Comparison of ENCODE assay signal across 8 cellular contexts in genomic region chr15:41894791-41895463, GRCh38. TPM values are rescaled to one million over a fixed set of nuclear protein-coding genes. Genes with fewer than 3 reads are reported as not detected.
A peak's percentile ranks its signal among the peaks of the same experiment; 100 is the strongest.
DNase-seq lines count a peak whose midpoint lies in the region; ATAC-seq and TF ChIP-seq lines count a peak whose summit lies in the region.

No MANE protein-coding gene starts in this region.

- H3K9me3 ChIP-seq in Panc1 (ENCODE audit: control insufficient read depth, insufficient read depth, low read depth, low read length) = no peaks in the 10 kb centered on the region
- H3K9me3 ChIP-seq in uterus = no peaks in the 10 kb centered on the region

- TF ChIP-seq POLR2A in uterus (IDR thresholded peaks at IDR 0.05) = no peak

- H3K9ac ChIP-seq in rectal smooth muscle tissue (ENCODE audit: low read length) = no peak overlapping the region

- CTCF ChIA-PET in AG04449 (lab: Yijun Ruan, JAX) = interaction anchor here (0.6 to 2.2 kb wide), 10 partner anchors 9 to 122 kb away, joined by 3 to 25 read pairs (median 4); no protein-coding TSS in a partner anchor
- CTCF ChIA-PET in Panc1 (lab: Charles Lee) = interaction anchor here (1.3 kb wide), 1 partner anchor 121 kb away, joined by 4 read pairs; the partner anchor contains the start of gene MAPKBP1

- H3K4me1 ChIP-seq in Panc1 (ENCODE audit: control insufficient read depth, insufficient read depth, low read length) = peaks cover 10% of the 10 kb centered on the region
- H3K4me1 ChIP-seq in rectal smooth muscle tissue (ENCODE audit: control insufficient read depth, insufficient read depth, low read length) = peaks cover 20% of the 10 kb centered on the region
- peaks cover 0 to 10% of the 10 kb centered on the region in 2 donors for H3K4me1 ChIP-seq in uterus

- POLR2A ChIA-PET in AG04449 (lab: Yijun Ruan, JAX) = no interaction called here
- POLR2A ChIA-PET in Panc1 (lab: Charles Lee) = no interaction called here

- peak overlapping the region; percentile 8; the same call in 1 of the 2 replicates for H3K4me3 ChIP-seq in AG04449 (ENCODE audit: low read depth, low read length)
- H3K4me3 ChIP-seq in Panc1 (ENCODE audit: low read depth in 2 of 2, low read length in 2 of 2) = no peak overlapping the region
- H3K4me3 ChIP-seq in rectal smooth muscle tissue (ENCODE audit: low read length) = peak overlapping the region; percentile 28
- H3K4me3 ChIP-seq in uterus = no peak overlapping the region

- H3K27ac ChIP-seq in Panc1 (ENCODE audit: low read length) = peak overlapping the region; percentile 54; the same call in 1 of the 2 replicates
- peak overlapping the region; percentile 35 for H3K27ac ChIP-seq in rectal smooth muscle tissue (ENCODE audit: low read depth, low read length)
- H3K27ac ChIP-seq in uterus = peak overlapping the region; percentile 44 to 51

- H3K4me1 Mint-ChIP-seq in activated T-helper 1 cell treated with anti-CD3 and anti-CD28 coated beads, Interleukin-12 subunit alpha, Interleukin-12 subunit beta, Interleukin-2, Interleukin-4 antibody, amounts not matched to agents 30 ng/mL and 10 ng/mL and 1 ng/mL, durations not matched to agents 14 hours and 24 hours and 36 hours (ENCODE audit: low read depth) = peaks cover 23% of the 10 kb centered on the region

- peaks cover 14% of the 10 kb centered on the region for H3K36me3 Mint-ChIP-seq in activated T-helper 1 cell treated with anti-CD3 and anti-CD28 coated beads, Interleukin-12 subunit alpha, Interleukin-12 subunit beta, Interleukin-2, Interleukin-4 antibody, amounts not matched to agents 30 ng/mL and 10 ng/mL and 1 ng/mL, durations not matched to agents 14 hours and 24 hours and 36 hours (ENCODE audit: low read depth)

- in situ Hi-C loops in Panc1 (cut with HindIII; ENCODE audit: low pct_unique_long_range_greater_than_20kb, low sequenced_read_pairs) = no loop called here

- H3K9me3 Mint-ChIP-seq in activated T-helper 1 cell treated with anti-CD3 and anti-CD28 coated beads, Interleukin-12 subunit alpha, Interleukin-12 subunit beta, Interleukin-2, Interleukin-4 antibody, amounts not matched to agents 30 ng/mL and 10 ng/mL and 1 ng/mL, durations not matched to agents 14 hours and 24 hours and 36 hours = no peaks in the 10 kb centered on the region

- H3K4me3 Mint-ChIP-seq in activated T-helper 1 cell treated with anti-CD3 and anti-CD28 coated beads, Interleukin-12 subunit alpha, Interleukin-12 subunit beta, Interleukin-2, Interleukin-4 antibody, amounts not matched to agents 30 ng/mL and 10 ng/mL and 1 ng/mL, durations not matched to agents 14 hours and 24 hours and 36 hours = peak overlapping the region; percentile 6

- H3K27me3 ChIP-seq in Panc1 (ENCODE audit: control insufficient read depth, insufficient read depth, low read length) (no peaks in the 10 kb centered on the region), rectal smooth muscle tissue (ENCODE audit: control insufficient read depth, insufficient read depth, low read length) (no peaks in the 10 kb centered on the region), uterus (no peaks in the 10 kb centered on the region)

- peak overlapping the region; percentile 82 for H3K27ac Mint-ChIP-seq in activated T-helper 1 cell treated with anti-CD3 and anti-CD28 coated beads, Interleukin-12 subunit alpha, Interleukin-12 subunit beta, Interleukin-2, Interleukin-4 antibody, amounts not matched to agents 30 ng/mL and 10 ng/mL and 1 ng/mL, durations not matched to agents 14 hours and 24 hours and 36 hours

- peak; percentile 87 for ATAC-seq in GM18868 (IDR thresholded peaks at IDR 0.05; ENCODE audit: unreplicated experiment)
- peak; percentile 91 for ATAC-seq in HG03108 (IDR thresholded peaks at IDR 0.05; ENCODE audit: unreplicated experiment)
- ATAC-seq in Panc1 = peak; percentile 65

- TF ChIP-seq CTCF in AG04449 (IDR thresholded peaks at IDR 0.05; ENCODE audit: insufficient read depth, low read length, missing control alignments) = peak; percentile 47
- no peak for TF ChIP-seq CTCF in Panc1 (IDR thresholded peaks at IDR 0.05)
- no peak for TF ChIP-seq CTCF in uterus (IDR thresholded peaks at IDR 0.05)

- H3K27me3 Mint-ChIP-seq in activated T-helper 1 cell treated with anti-CD3 and anti-CD28 coated beads, Interleukin-12 subunit alpha, Interleukin-12 subunit beta, Interleukin-2, Interleukin-4 antibody, amounts not matched to agents 30 ng/mL and 10 ng/mL and 1 ng/mL, durations not matched to agents 14 hours and 24 hours and 36 hours (ENCODE audit: insufficient read depth) = no peaks in the 10 kb centered on the region

- no TSS peak for BruUV-seq in Panc1 (replicated peaks; lab: Mats Ljungman, UMichigan)

- intact Hi-C loops in Panc1 (cut with micrococcal nuclease; ENCODE audit: unreplicated experiment) = no loop called here
- intact Hi-C loops in activated T-helper 1 cell treated with anti-CD3 and anti-CD28 coated beads, Interleukin-12 subunit alpha, Interleukin-12 subunit beta, Interleukin-2, Interleukin-4 antibody, amounts not matched to agents 30 ng/mL and 10 ng/mL and 1 ng/mL, durations not matched to agents 14 hours and 24 hours and 36 hours (cut with micrococcal nuclease) = no loop called here
- intact Hi-C loops in uterus (cut with DNase I; ENCODE audit: low total_unique reads) = no loop called here

- no peak for DNase-seq in AG04449 (ENCODE audit: low read depth, low spot score)
- DNase-seq in Panc1 (ENCODE audit: low read depth, low spot score) = no peak
- DNase-seq in activated T-helper 1 cell treated with anti-CD3 and anti-CD28 coated beads, Interleukin-12 subunit alpha, Interleukin-12 subunit beta, Interleukin-2, Interleukin-4 antibody, amounts not matched to agents 30 ng/mL and 10 ng/mL and 1 ng/mL, durations not matched to agents 14 hours and 24 hours and 36 hours (ENCODE audit: low spot score) = peak; percentile 77
- peak; percentile 18 for DNase-seq in fibroblast of the conjunctiva (ENCODE audit: low read depth)
- DNase-seq in uterus = peak; percentile 62 to 63

- H3K36me3 ChIP-seq in Panc1 (ENCODE audit: control insufficient read depth, insufficient read depth, low read length) (no peaks in the 10 kb centered on the region; the same call in 1 of the 2 replicates), rectal smooth muscle tissue (ENCODE audit: control insufficient read depth, insufficient read depth, low read length) (no peaks in the 10 kb centered on the region), uterus (no peaks in the 10 kb centered on the region)

RNA-seq across cellular contexts. Expression of gene SPTBN5, which starts 1.1 kb away (rescaled TPM):
- total RNA-seq in Panc1 (2021; ENCODE audit: unreplicated experiment) (2.1 TPM), uterus (under 1 TPM in 3 of 4 donors, not detected in 1; 0.51 to 0.76 (median 0.61) TPM)
- 1.6 TPM for polyA plus RNA-seq in Panc1 (2012; ENCODE audit: insufficient read length)
- total RNA-seq in activated T-helper 1 cell treated with anti-CD3 and anti-CD28 coated beads, Interleukin-12 subunit alpha, Interleukin-12 subunit beta, Interleukin-2, Interleukin-4 antibody, amounts not matched to agents 30 ng/mL and 10 ng/mL and 1 ng/mL, durations not matched to agents 14 hours and 24 hours and 36 hours = 1.2 and 1.9 TPM in 2 replicates

RNA-seq across cellular contexts. Expression of gene PLA2G4B, which starts 56.3 kb away (rescaled TPM):
- total RNA-seq in Panc1 (2021; ENCODE audit: unreplicated experiment) (4.7 TPM), uterus (10 to 100 TPM in 1 of 4 donors, 1 to 10 TPM in 3; 3.5 to 91.2 (median 7.1) TPM)
- polyA plus RNA-seq in Panc1 (2012; ENCODE audit: insufficient read length) = 6.7 TPM
- total RNA-seq in activated T-helper 1 cell treated with anti-CD3 and anti-CD28 coated beads, Interleukin-12 subunit alpha, Interleukin-12 subunit beta, Interleukin-2, Interleukin-4 antibody, amounts not matched to agents 30 ng/mL and 10 ng/mL and 1 ng/mL, durations not matched to agents 14 hours and 24 hours and 36 hours = 6.0 and 6.7 TPM in 2 replicates

Comparison
In these comparisons a context has a peak if more than half of its experiments do, and no peak if none do; other contexts are left out.
1. DNase-seq: peak in activated T-helper 1 cell treated with anti-CD3 and anti-CD28 coated beads, Interleukin-12 subunit alpha, Interleukin-12 subunit beta, Interleukin-2, Interleukin-4 antibody, amounts not matched to agents 30 ng/mL and 10 ng/mL and 1 ng/mL, durations not matched to agents 14 hours and 24 hours and 36 hours (single experiment), fibroblast of the conjunctiva (single experiment) and uterus (2 of 2); none in AG04449 (single experiment) and Panc1 (single experiment).
2. H3K4me3 ChIP-seq: peak in AG04449 (single experiment) and rectal smooth muscle tissue (single experiment); none in Panc1 (0 of 2) and uterus (0 of 2).
3. Peak in every context shown above with its lines, with median percentiles within 50 percentile points of each other: ATAC-seq and H3K27ac ChIP-seq.